Comparison of ENCODE assay signal across 1 cellular context in the genomic region with DNA sequence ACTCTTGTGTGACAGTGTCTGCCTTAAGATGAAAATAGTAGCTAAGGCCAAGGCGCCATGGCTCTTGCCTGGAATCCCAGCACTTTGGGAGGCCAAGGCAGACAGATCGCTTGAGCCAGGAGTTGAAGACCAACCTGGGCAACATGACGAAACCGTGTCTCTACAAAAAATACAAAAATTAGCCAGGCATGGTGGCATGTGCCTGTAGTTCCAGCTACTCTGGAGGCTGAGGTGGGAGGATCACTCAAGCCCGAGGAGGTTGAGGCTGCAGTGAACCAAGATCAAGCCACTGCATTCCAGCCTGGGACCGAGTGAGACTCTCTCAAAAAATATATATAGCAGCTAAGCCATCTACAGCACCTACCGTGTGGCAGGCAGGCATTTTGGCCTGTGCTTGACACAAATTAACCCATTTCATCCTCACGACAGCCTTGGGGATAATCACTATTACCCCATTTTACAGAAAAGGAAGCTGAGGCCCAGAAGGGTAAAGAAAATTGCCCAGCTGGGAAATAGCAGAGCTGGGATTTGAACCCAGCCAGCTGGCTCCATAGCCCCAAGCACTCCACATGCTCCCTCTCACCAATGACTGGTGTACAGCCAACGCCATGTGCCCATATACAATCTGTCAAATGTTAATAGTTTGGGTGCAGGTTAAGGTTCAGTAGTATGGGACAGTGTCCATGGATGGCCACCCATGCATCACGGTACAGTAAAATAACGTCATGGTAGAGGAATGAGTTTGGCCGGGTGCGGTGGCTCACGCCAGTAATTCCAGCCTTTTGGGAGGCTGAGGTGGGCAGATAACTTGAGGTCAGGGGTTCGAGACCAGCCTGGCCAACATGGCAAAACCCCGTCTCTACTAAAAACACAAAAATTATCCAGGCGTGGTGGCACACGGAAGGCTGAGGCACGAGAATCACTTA.
TF ChIP-seq lines count a peak whose summit lies in the region.

No MANE protein-coding gene starts in this region.

TF ChIP-seq in IMR-90, 13 proteins besides CTCF, POLR2A, EP300 and RAD21:
- no peak for TF ChIP-seq CHD1 (IDR thresholded peaks at IDR 0.05; ENCODE audit: low read depth, low read length)
- TF ChIP-seq BHLHE40 (IDR thresholded peaks at IDR 0.05; ENCODE audit: low read depth, low read length), result no peak
- TF ChIP-seq RCOR1 (IDR thresholded peaks at IDR 0.05; ENCODE audit: insufficient replicate concordance, low read length), result no peak
- no peak for TF ChIP-seq CEBPB (IDR thresholded peaks at IDR 0.05; ENCODE audit: low read depth, low read length)
- 0 out of 2 replicates have a peak, but pooled peaks have one; percentile 28 for TF ChIP-seq MXI1 (IDR thresholded peaks at IDR 0.05; ENCODE audit: borderline replicate concordance, low read depth, low read length)
- no peak for TF ChIP-seq NFE2L2 (IDR thresholded peaks at IDR 0.05; ENCODE audit: low read depth, low read length)
- no peak for TF ChIP-seq RFX5 (IDR thresholded peaks at IDR 0.05; ENCODE audit: low read depth, low read length)
